Comparison of ENCODE assay signal across 8 cellular contexts in the genomic region with DNA sequence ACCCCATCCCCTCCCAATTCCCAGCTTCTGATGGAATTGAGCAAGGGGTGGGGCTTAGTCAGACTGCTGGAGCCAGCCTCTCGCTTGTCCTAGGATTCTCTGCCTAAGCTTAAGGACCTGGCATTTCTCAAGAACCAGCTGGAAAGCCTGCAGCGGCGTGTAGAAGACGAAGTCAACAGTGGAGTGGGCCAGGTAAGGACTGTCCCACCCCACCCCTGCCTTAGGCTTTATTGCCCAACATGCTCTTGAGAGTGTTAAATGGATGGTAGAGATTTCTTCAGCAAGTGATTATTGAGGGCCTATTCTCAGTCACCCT. TPM values are rescaled to one million over a fixed set of nuclear protein-coding genes. Genes with fewer than 3 reads are reported as not detected.
A peak's percentile ranks its signal among the peaks of the same experiment; 100 is the strongest.
DNase-seq lines count a peak whose midpoint lies in the region; FAIRE-seq and TF ChIP-seq lines count a peak whose summit lies in the region.

No MANE protein-coding gene starts in this region.

- no peaks in the 10 kb centered on the region for H3K27me3 ChIP-seq in HUES48 (ENCODE audit: control insufficient read depth, insufficient read depth, low read length)
- no peaks in the 10 kb centered on the region for H3K27me3 ChIP-seq in small intestine (ENCODE audit: control insufficient read depth in 2 of 2, insufficient read depth in 2 of 2, low read length in 2 of 2)

- TF ChIP-seq POLR2A in erythroblast (IDR thresholded peaks at IDR 0.05; ENCODE audit: low read length) = no peak

- peaks cover 70% of the 10 kb centered on the region for H3K4me1 Mint-ChIP-seq in brain
- peaks cover 23% of the 10 kb centered on the region for H3K4me1 Mint-ChIP-seq in mesothelial cell of epicardium

- H3K27me3 Mint-ChIP-seq in brain = peaks cover 13% of the 10 kb centered on the region
- H3K27me3 Mint-ChIP-seq in mesothelial cell of epicardium (ENCODE audit: low read depth) = no peaks in the 10 kb centered on the region

- no peak for FAIRE-seq in small intestine (lab: Jason Lieb, UNC)

- DNase-seq in AG04449 (ENCODE audit: low read depth, low spot score) (no peak), mesothelial cell of epicardium (ENCODE audit: low spot score in 2 of 2, unreplicated experiment in 2 of 2) (no peak), nucleus accumbens (lab: John Stamatoyannopoulos, UW) (no peak), small intestine (no peak), erythroblast (lab: John Stamatoyannopoulos, UW) (no peak), DMS53 (lab: John Stamatoyannopoulos, UW) (no peak)

- H3K27ac ChIP-seq in HUES48 (ENCODE audit: low read depth, low read length) (no peak overlapping the region), small intestine (ENCODE audit: low read depth in 1 of 2, low read length in 1 of 2) (peak overlapping the region in 1 of 2 donors; percentile 96)

- H3K9me3 Mint-ChIP-seq in brain (no peaks in the 10 kb centered on the region), mesothelial cell of epicardium (no peaks in the 10 kb centered on the region)

- H3K4me3 ChIP-seq in AG04449 (ENCODE audit: low read depth, low read length) = peak overlapping the region; percentile 96
- H3K4me3 ChIP-seq in HUES48 (ENCODE audit: low read depth, low read length) = peak overlapping the region; percentile 88
- H3K4me3 ChIP-seq in small intestine (ENCODE audit: low read depth in 1 of 2, low read length in 2 of 2) = peak overlapping the region in 1 of 2 donors; percentile 64

- no peak for TF ChIP-seq CTCF in AG04449 (IDR thresholded peaks at IDR 0.05; ENCODE audit: insufficient read depth, low read length, missing control alignments)
- TF ChIP-seq CTCF in brain (conservative IDR thresholded peaks at IDR 0.05) = no peak
- TF ChIP-seq CTCF in mesothelial cell of epicardium (IDR thresholded peaks at IDR 0.05; ENCODE audit: unreplicated experiment) = no peak

- H3K4me1 ChIP-seq in HUES48 (ENCODE audit: control insufficient read depth, insufficient read depth, low read length) (peaks cover 4% of the 10 kb centered on the region; the same call in 1 of the 2 replicates), small intestine (ENCODE audit: control insufficient read depth in 2 of 2, insufficient read depth in 1 of 2, low read depth in 1 of 2, low read length in 1 of 2) (peaks cover 0 to 15% of the 10 kb centered on the region in 2 donors)

- H3K36me3 ChIP-seq in HUES48 (ENCODE audit: control insufficient read depth, insufficient read depth, low read length) (peaks cover 32% of the 10 kb centered on the region), small intestine (ENCODE audit: control insufficient read depth in 2 of 2, insufficient read depth in 2 of 2, low read length in 2 of 2) (peaks cover 0 to 2% of the 10 kb centered on the region in 2 donors)

- H3K36me3 Mint-ChIP-seq in brain (peaks cover 30% of the 10 kb centered on the region), mesothelial cell of epicardium (peaks cover 16% of the 10 kb centered on the region)

- H3K4me3 Mint-ChIP-seq in brain (peak overlapping the region; percentile 93 to 97 (median 94)), mesothelial cell of epicardium (peak overlapping the region; percentile 90)

- WGBS in small intestine, 3 donors = 76 to 81% (median 77%) methylated on average over 4 of the region's 4 CpGs

- peak overlapping the region; percentile 87 to 98 (median 95) for H3K27ac Mint-ChIP-seq in brain
- no peak overlapping the region for H3K27ac Mint-ChIP-seq in mesothelial cell of epicardium

- H3K9ac ChIP-seq in HUES48 (ENCODE audit: low read depth, low read length) = no peak overlapping the region

- H3K9me3 ChIP-seq in HUES48 (ENCODE audit: control insufficient read depth, insufficient read depth, low read length) = no peaks in the 10 kb centered on the region
- H3K9me3 ChIP-seq in small intestine (ENCODE audit: control insufficient read depth, low read depth) = no peaks in the 10 kb centered on the region

- POLR2A ChIA-PET in AG04449 (lab: Yijun Ruan, JAX) = interaction anchor here (0.9 to 1.1 kb wide), 3 partner anchors 18 to 82 kb away, joined by 3 to 7 read pairs (median 3); partner anchors contain the start of genes EIF4EBP3, IK and NDUFA2

- CTCF ChIA-PET in AG04449 (lab: Yijun Ruan, JAX) = interaction anchor here (1.0 to 2.9 kb wide), 6 partner anchors 9 to 73 kb away, joined by 3 to 19 read pairs (median 6); partner anchors contain the start of genes EIF4EBP3, SRA1 and TMCO6

RNA-seq across cellular contexts. Expression of gene SLC35A4, which starts 1.1 kb away (rescaled TPM):
- polyA plus RNA-seq in brain (ENCODE audit: insufficient read depth, low read depth, low replicate concordance) = 67.1 TPM
- total RNA-seq in mesothelial cell of epicardium = 56.5 to 62.2 TPM (median 61.5 TPM) in 3 replicates
- polyA plus RNA-seq in small intestine = 10 to 100 TPM; 35.7 to 74.6 (median 52.3) TPM

RNA-seq across cellular contexts. Expression of gene APBB3, which starts 1.3 kb away (rescaled TPM):
- polyA plus RNA-seq in brain (ENCODE audit: insufficient read depth, low read depth, low replicate concordance) (19.4 TPM), small intestine (10 to 100 TPM in 2 of 3 donors, 1 to 10 TPM in 1; 9.5 to 21.7 (median 13.0) TPM)
- 59.9 to 68.5 TPM (median 63.6 TPM) in 3 replicates for total RNA-seq in mesothelial cell of epicardium

RNA-seq across cellular contexts. Expression of gene SRA1, which starts 8.5 kb away (rescaled TPM):
- polyA plus RNA-seq in brain (ENCODE audit: insufficient read depth, low read depth, low replicate concordance) (23.4 TPM), small intestine (10 to 100 TPM; 28.5 to 49.9 (median 36.2) TPM)
- 34.9 to 37.5 TPM (median 37.0 TPM) in 3 replicates for total RNA-seq in mesothelial cell of epicardium

RNA-seq across cellular contexts. Expression of gene EIF4EBP3, which starts 18.3 kb away (rescaled TPM):
- polyA plus RNA-seq in brain (ENCODE audit: insufficient read depth, low read depth, low replicate concordance) (14.9 TPM), small intestine (10 to 100 TPM; 38.7 to 100.0 (median 82.7) TPM)
- total RNA-seq in mesothelial cell of epicardium = 5.2 to 7.6 TPM (median 5.9 TPM) in 3 replicates
